In the genomic region with DNA sequence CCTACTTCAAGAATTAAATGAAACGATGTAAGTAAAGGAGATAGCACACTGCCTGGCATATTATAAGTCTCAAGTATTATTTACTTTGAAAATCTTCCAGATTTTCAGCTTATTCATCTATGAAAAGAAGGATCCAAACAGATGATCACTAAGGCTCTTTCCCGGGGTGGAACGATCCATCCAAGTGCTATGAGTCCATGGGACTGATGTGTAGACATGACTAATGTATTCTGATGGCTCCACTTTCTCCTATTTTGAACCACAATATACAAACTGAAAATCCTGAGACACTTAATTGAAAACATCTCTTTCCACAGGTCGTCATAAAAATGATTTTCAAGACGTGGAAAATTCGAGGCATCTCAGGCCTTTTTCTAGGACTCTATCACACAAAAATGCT, we compare ENCODE assay signal across 15 cellular contexts. TPM values are rescaled to one million over a fixed set of nuclear protein-coding genes. Genes with fewer than 3 reads are reported as not detected.
"Had no signal": no experiment of that assay in that cellular context is flagged by ENCODE, and none has a peak within 500 bp of the region (broad histone marks: within the 10 kb centered on the region; RNA-seq: fewer than 3 reads in every experiment).

No MANE protein-coding gene starts in this region.

- H3K27me3 ChIP-seq: cardiac muscle cell, thyroid gland had no signal

- H3K4me3 ChIP-seq: cardiac muscle cell, thyroid gland had no signal

- H3K36me3 ChIP-seq: cardiac muscle cell, thyroid gland, WERI-Rb-1 had no signal

- H3K27ac ChIP-seq: cardiac muscle cell, thyroid gland, WERI-Rb-1 had no signal

- H3K9me3 ChIP-seq: thyroid gland had no signal

- ATAC-seq: natural killer cell; stimulated activated memory B cell treated with anti-CD40 and anti-IgM and Interleukin-4, amounts not matched to agents 10 μg/mL and 1 μg/mL and 100 μg/mL, for 72 hours had no signal

- DNase-seq: activated CD4-positive, alpha-beta memory T cell treated with anti-CD3 and anti-CD28 coated beads, Interleukin-2, amount 10 ng/mL, durations not matched to agents 7 days and 5 days; activated CD4-positive, alpha-beta T cell treated with anti-CD3 and anti-CD28 coated beads for 4 hours; activated naive CD4-positive, alpha-beta T cell treated with anti-CD3 and anti-CD28 coated beads, Interleukin-2, amount 10 ng/mL, durations not matched to agents 7 days and 5 days; activated T-cell treated with anti-CD3 and anti-CD28 coated beads, Interleukin-2, amount 50 U/mL, for 24 hours; erythroblast; foreskin melanocyte; mesendoderm; natural killer cell; posterior cingulate gyrus; retina; WERI-Rb-1 had no signal

RNA-seq across cellular contexts. Expression of gene CHRM5, which starts 33.4 kb away (rescaled TPM):
- total RNA-seq: activated CD4-positive, alpha-beta memory T cell treated with anti-CD3 and anti-CD28 coated beads, Interleukin-2, amount 10 ng/mL, durations not matched to agents 7 days and 5 days; cardiac muscle cell; liver; thyroid gland had no signal
- polyA plus RNA-seq: cardiac muscle cell had no signal
